11 cellular contexts compared by ENCODE assay signal in the genomic region with DNA sequence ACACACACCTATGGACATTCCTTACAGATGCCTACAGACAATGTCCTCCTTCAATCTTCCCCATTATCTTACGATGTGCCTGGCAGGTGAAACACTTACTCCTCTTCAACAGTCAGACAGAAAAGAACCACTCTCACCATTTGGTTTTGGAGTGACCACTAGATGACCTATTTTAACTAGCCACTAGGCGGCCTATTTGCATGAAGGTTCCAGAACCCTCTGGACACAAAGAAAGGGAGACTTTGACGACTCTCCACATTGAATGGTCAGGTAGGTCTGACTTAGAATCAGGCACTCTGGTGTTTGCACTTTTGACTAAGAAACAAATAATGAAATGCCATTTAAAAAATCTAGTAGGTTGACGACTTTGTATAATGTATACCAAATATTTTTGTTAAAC. TPM values are rescaled to one million over a fixed set of nuclear protein-coding genes. Genes with fewer than 3 reads are reported as not detected.
DNase-seq lines count a peak whose midpoint lies in the region; ATAC-seq, FAIRE-seq and TF ChIP-seq lines count a peak whose summit lies in the region.
"Had no signal": no experiment of that assay in that cellular context is flagged by ENCODE, and none has a peak within 500 bp of the region (broad histone marks: within the 10 kb centered on the region; RNA-seq: fewer than 3 reads in every experiment).

No MANE protein-coding gene starts in this region.

- no peak overlapping the region for H4K8ac ChIP-seq in H1 (ENCODE audit: extremely low read depth, insufficient read depth, low read length)

- WGBS in H1 (ENCODE audit: extremely low coverage in 1 of 2, insufficient coverage in 1 of 2, insufficient read length in 1 of 2, insufficient replicate concordance in 2 of 2, low coverage in 1 of 2, low lambda C conversion rate in 2 of 2, missing lambda C conversion rate in 1 of 2), 2 experiments: 73% methylated on average over 4 of the region's 4 CpGs; no CpG with 5 or more reads in 1 of the 2 experiments

- ATAC-seq in HG02981 (IDR thresholded peaks at IDR 0.05; ENCODE audit: unreplicated experiment): no peak
- ATAC-seq: psoas muscle had no signal

- no peaks in the 10 kb centered on the region for H3K79me2 ChIP-seq in OCI-LY7 (ENCODE audit: insufficient read depth, low read depth, low read length)
- no peaks in the 10 kb centered on the region for H3K79me2 ChIP-seq in H1 (ENCODE audit: control insufficient read depth in 1 of 2, insufficient read depth in 2 of 2, low read length in 2 of 2)
- no peaks in the 10 kb centered on the region for H3K79me2 ChIP-seq in osteoblast (ENCODE audit: insufficient read depth, low read length)

- H3K9me3 ChIP-seq in OCI-LY7 (ENCODE audit: low read length) (no peaks in the 10 kb centered on the region), H1 (ENCODE audit: insufficient read depth in 2 of 2, low read depth in 1 of 2, low read length in 1 of 2) (no peaks in the 10 kb centered on the region), osteoblast (ENCODE audit: low read depth, low read length) (no peaks in the 10 kb centered on the region)
- H3K9me3 ChIP-seq: psoas muscle had no signal

- no peak overlapping the region for H4K91ac ChIP-seq in H1 (replicated peaks; ENCODE audit: insufficient read length, low read length)

- no peak overlapping the region for H3K4ac ChIP-seq in H1 (replicated peaks; ENCODE audit: insufficient read length, low read depth, low read length)

- POLR2A ChIA-PET in OCI-LY7 (lab: Charles Lee): no interaction called here
- POLR2A ChIA-PET in H1 (lab: Charles Lee; ENCODE audit: partially characterized antibody): no interaction called here

- no peak overlapping the region for H2AFZ ChIP-seq in OCI-LY7 (ENCODE audit: low read length)
- H2AFZ ChIP-seq in H1 (ENCODE audit: low read length): no peak overlapping the region
- no peak overlapping the region for H2AFZ ChIP-seq in osteoblast (ENCODE audit: low read length)

- no peaks in the 10 kb centered on the region for H3K36me3 ChIP-seq in OCI-LY7 (ENCODE audit: insufficient read depth, low read length)
- H3K36me3 ChIP-seq in H1 (ENCODE audit: control insufficient read depth in 2 of 4, insufficient read depth in 4 of 4, low read length in 3 of 4): no peaks in the 10 kb centered on the region
- H3K36me3 ChIP-seq in osteoblast (ENCODE audit: insufficient read depth, low read length): no peaks in the 10 kb centered on the region

- BruUV-seq in OCI-LY7 (replicated peaks; lab: Mats Ljungman, UMichigan): no TSS peak

- no peak for FAIRE-seq in H1 (lab: Jason Lieb, UNC)
- FAIRE-seq: G401.6 had no signal

- H3K23ac ChIP-seq in H1 (ENCODE audit: insufficient read length): no peak overlapping the region

- H3K9ac ChIP-seq in H1 (replicated peaks in 1 of 4; ENCODE audit: extremely low read depth in 1 of 4, low read depth in 3 of 4, low read length in 3 of 4): no peak overlapping the region

- TF ChIP-seq CTCF in GM12872 (IDR thresholded peaks at IDR 0.05; ENCODE audit: insufficient read depth, low read depth, low read length) (peak; percentile 23; the same call in 1 of the 3 replicates), OCI-LY7 (conservative IDR thresholded peaks at IDR 0.05; ENCODE audit: low read length) (0 out of 2 replicates have a peak, but pooled peaks have one; percentile 27), H1 (IDR thresholded peaks at IDR 0.05; ENCODE audit: control extremely low read depth in 1 of 3, insufficient read depth in 1 of 3, low read depth in 1 of 3, low read length in 3 of 3) (peak in 2 of 3 experiments; percentile 53 to 60; a peak in 3 of 4 replicates), osteoblast (IDR thresholded peaks at IDR 0.05; ENCODE audit: extremely low read depth, low read depth, low read length) (peak; percentile 64), coronary artery (IDR thresholded peaks at IDR 0.05) (no peak)

- H3K4me2 ChIP-seq in OCI-LY7 (ENCODE audit: low read length) (no peak overlapping the region), H1 (ENCODE audit: insufficient read depth in 1 of 2, low read depth in 2 of 2, low read length in 2 of 2) (no peak overlapping the region), osteoblast (ENCODE audit: insufficient read depth, low read length) (no peak overlapping the region)

- TF ChIP-seq EP300 in H1 (IDR thresholded peaks at IDR 0.05; ENCODE audit: borderline replicate concordance in 1 of 2, low read depth in 2 of 2, low read length in 2 of 2): no peak

- CTCF ChIA-PET in OCI-LY7 (lab: Charles Lee; ENCODE audit: unreplicated experiment) (no interaction called here), H1 (lab: Charles Lee; ENCODE audit: partially characterized antibody) (no interaction called here)

- H4K20me1 ChIP-seq in OCI-LY7 (ENCODE audit: insufficient read depth, low read length) (no peaks in the 10 kb centered on the region), H1 (replicated peaks in 1 of 2; ENCODE audit: control insufficient read depth in 1 of 2, insufficient read depth in 2 of 2, low read length in 2 of 2) (no peaks in the 10 kb centered on the region), osteoblast (ENCODE audit: insufficient read depth, low read length) (no peaks in the 10 kb centered on the region)

- H2BK5ac ChIP-seq in H1 (ENCODE audit: low read depth, low read length): no peak overlapping the region

- H2BK120ac ChIP-seq in H1 (replicated peaks; ENCODE audit: low read depth, low read length): no peak overlapping the region

- H3K14ac ChIP-seq in H1 (ENCODE audit: insufficient read length): no peak overlapping the region

- intact Hi-C loops in OCI-LY7 (cut with micrococcal nuclease; ENCODE audit: unreplicated experiment): no loop called here

- peak; percentile 21 to 47; a peak in 2 of 4 replicates for TF ChIP-seq RAD21 in H1 (IDR thresholded peaks at IDR 0.05 in 1 of 2, conservative IDR thresholded peaks at IDR 0.05 in 1 of 2; ENCODE audit: low read depth in 2 of 2, low read length in 2 of 2)

- H2AK5ac ChIP-seq in H1 (ENCODE audit: low read depth, low read length): no peak overlapping the region

- DNase-seq in OCI-LY7 (ENCODE audit: low spot score) (no peak), H1 (ENCODE audit: low read depth in 1 of 2, low spot score in 2 of 2) (no peak), osteoblast (ENCODE audit: insufficient read length, low spot score, missing footprints) (peak; percentile 90), coronary artery (ENCODE audit: low spot score) (no peak), NCI-H1694 (lab: John Stamatoyannopoulos, UW) (no peak)
- DNase-seq: NCI-H446, psoas muscle had no signal

- no peaks in the 10 kb centered on the region; the same call in 1 of the 2 replicates for H3K23me2 ChIP-seq in H1 (ENCODE audit: low read depth, low read length)

- H3K27me3 ChIP-seq in H1 (replicated peaks in 1 of 4; ENCODE audit: control insufficient read depth in 3 of 4, extremely low read depth in 1 of 4, insufficient read depth in 3 of 4, low read length in 3 of 4) (no peaks in the 10 kb centered on the region), osteoblast (ENCODE audit: insufficient read depth, low read length) (no peaks in the 10 kb centered on the region)

- no peak overlapping the region for H3K56ac ChIP-seq in H1 (replicated peaks; ENCODE audit: insufficient read length, low read depth, low read length)

- H3K4me3 ChIP-seq in OCI-LY7 (ENCODE audit: low read depth, low read length, poor library complexity, severe bottlenecking): no peak overlapping the region
- H3K4me3 ChIP-seq in H1 (ENCODE audit: extremely low read depth in 1 of 4, insufficient read depth in 2 of 4, low read depth in 3 of 4, low read length in 4 of 4): no peak overlapping the region
- no peak overlapping the region for H3K4me3 ChIP-seq in osteoblast (ENCODE audit: insufficient read depth, low read length)
- H3K4me3 ChIP-seq in coronary artery: no peak overlapping the region
- H3K4me3 ChIP-seq: psoas muscle had no signal

- H3K9me2 ChIP-seq in OCI-LY7 (ENCODE audit: insufficient read depth, low read length): no peaks in the 10 kb centered on the region

- H3K27ac ChIP-seq in OCI-LY7 (ENCODE audit: low read depth, low read length, poor library complexity, severe bottlenecking) (no peak overlapping the region), H1 (ENCODE audit: low read depth, low read length) (no peak overlapping the region), osteoblast (ENCODE audit: low read depth, low read length) (no peak overlapping the region), coronary artery (no peak overlapping the region)
- H3K27ac ChIP-seq: psoas muscle had no signal

- no peak overlapping the region for H2BK15ac ChIP-seq in H1 (ENCODE audit: low read length)

- H3K79me1 ChIP-seq in H1 (ENCODE audit: low read depth, low read length): no peaks in the 10 kb centered on the region

- H3K18ac ChIP-seq in H1 (ENCODE audit: extremely low read depth, low read length): no peak overlapping the region

- TF ChIP-seq POLR2A in H1 (IDR thresholded peaks at IDR 0.05; ENCODE audit: control extremely low read depth in 1 of 2, low read depth in 2 of 2, low read length in 2 of 2): no peak

- no peak overlapping the region for H4K5ac ChIP-seq in H1 (ENCODE audit: insufficient read length, low read depth, low read length)

- H2BK12ac ChIP-seq in H1 (ENCODE audit: low read depth, low read length): no peak overlapping the region

- H2BK20ac ChIP-seq in H1 (ENCODE audit: low read length): no peak overlapping the region

- H3K4me1 ChIP-seq in OCI-LY7 (ENCODE audit: insufficient read depth, low read length, poor library complexity, severe bottlenecking) (no peaks in the 10 kb centered on the region), H1 (replicated peaks in 1 of 4; ENCODE audit: control insufficient read depth in 3 of 4, insufficient read depth in 4 of 4, low read length in 3 of 4) (peaks cover 0 to 7% (median 4%) of the 10 kb centered on the region in 4 experiments; a peak in 4 of 7 replicates), osteoblast (ENCODE audit: insufficient read depth, low read length) (peaks cover 4% of the 10 kb centered on the region)
- H3K4me1 ChIP-seq: psoas muscle had no signal

RNA-seq across cellular contexts. Expression of gene PNLDC1, which starts 42.0 kb away (rescaled TPM):
- total RNA-seq in OCI-LY7 (2014; rRNA removed; shearing (Covaris generic)): not detected in 2 replicates
- not detected in 2 replicates for total RNA-seq in OCI-LY7 (2022)
- total RNA-seq in H1 (2021; fragmentation: NEBNext Ultra II Directional; extraction: Animal tissue kit (Norgen Biotek cat#: 25700)): 0.34 and 0.44 TPM in 2 replicates
- 0.09 and 0.15 TPM in 2 replicates for polyA plus RNA-seq in H1 (2011; rRNA removed)
- polyA plus RNA-seq in H1 (2011; cell fraction: cytosol; rRNA removed): 0.17 TPM
- 0.23 TPM for polyA plus RNA-seq in H1 (2011; cell fraction: nucleus; rRNA removed)
- polyA plus RNA-seq in H1 (2012, experiment 1 of 2): 0.16 to 0.25 TPM (median 0.19 TPM) in 3 of 4 replicates, not detected in the other
- polyA plus RNA-seq in H1 (2012, experiment 2 of 2): not detected
- polyA plus RNA-seq in H1 (2013, experiment 1 of 2): 0.10 TPM
- 0.15 TPM for polyA plus RNA-seq in H1 (2013, experiment 2 of 2)
- not detected in 2 replicates for polyA minus RNA-seq in H1 (2011; rRNA and poly(A)+ RNA removed)
- polyA minus RNA-seq in H1 (2011; cell fraction: cytosol; rRNA and poly(A)+ RNA removed): not detected
- not detected for polyA minus RNA-seq in H1 (2011; cell fraction: nucleus; rRNA and poly(A)+ RNA removed)
- total RNA-seq in osteoblast: 0.29 TPM in 1 of 2 replicates, not detected in the other
- total RNA-seq: cerebellum had no signal

RNA-seq across cellular contexts. Expression of gene MAS1, which starts 48.8 kb away (rescaled TPM):
- total RNA-seq in OCI-LY7 (2014; rRNA removed; shearing (Covaris generic)): under 0.01 TPM in 1 of 2 replicates, not detected in the other
- total RNA-seq in OCI-LY7 (2022) (not detected in 2 replicates), osteoblast (under 0.01 TPM in 1 of 2 replicates, not detected in the other)
- not detected in 2 replicates for total RNA-seq in H1 (2021; fragmentation: NEBNext Ultra II Directional; extraction: Animal tissue kit (Norgen Biotek cat#: 25700))
- polyA plus RNA-seq in H1 (2011; rRNA removed): 0.02 TPM in 1 of 2 replicates, not detected in the other
- polyA plus RNA-seq in H1 (2011; cell fraction: cytosol; rRNA removed): not detected
- polyA plus RNA-seq in H1 (2011; cell fraction: nucleus; rRNA removed): not detected
- polyA plus RNA-seq in H1 (2012, experiment 1 of 2): 0.03 TPM in 3 of 4 replicates, not detected in the other
- not detected for polyA plus RNA-seq in H1 (2012, experiment 2 of 2)
- 0.04 TPM for polyA plus RNA-seq in H1 (2013, experiment 1 of 2)
- polyA plus RNA-seq in H1 (2013, experiment 2 of 2): 0.06 TPM
- not detected in 2 replicates for polyA minus RNA-seq in H1 (2011; rRNA and poly(A)+ RNA removed)
- polyA minus RNA-seq in H1 (2011; cell fraction: cytosol; rRNA and poly(A)+ RNA removed): not detected
- not detected for polyA minus RNA-seq in H1 (2011; cell fraction: nucleus; rRNA and poly(A)+ RNA removed)
- total RNA-seq: psoas muscle had no signal
- polyA plus RNA-seq: psoas muscle had no signal

RNA-seq across cellular contexts. Expression of gene MRPL18, which starts 51.8 kb away (rescaled TPM):
- 128 and 147 TPM in 2 replicates for total RNA-seq in OCI-LY7 (2014; rRNA removed; shearing (Covaris generic))
- total RNA-seq in OCI-LY7 (2022): 102 and 117 TPM in 2 replicates
- 79.8 and 83.4 TPM in 2 replicates for total RNA-seq in H1 (2021; fragmentation: NEBNext Ultra II Directional; extraction: Animal tissue kit (Norgen Biotek cat#: 25700))
- 45.0 and 58.7 TPM in 2 replicates for polyA plus RNA-seq in H1 (2011; rRNA removed)
- 84.0 TPM for polyA plus RNA-seq in H1 (2011; cell fraction: cytosol; rRNA removed)
- polyA plus RNA-seq in H1 (2011; cell fraction: nucleus; rRNA removed): 37.1 TPM
- polyA plus RNA-seq in H1 (2012, experiment 1 of 2): 65.6 to 85.6 TPM (median 74.6 TPM) in 4 replicates
- 43.5 TPM for polyA plus RNA-seq in H1 (2012, experiment 2 of 2)
- 68.9 TPM for polyA plus RNA-seq in H1 (2013, experiment 1 of 2)
- 73.2 TPM for polyA plus RNA-seq in H1 (2013, experiment 2 of 2)
- 24.2 and 28.2 TPM in 2 replicates for polyA minus RNA-seq in H1 (2011; rRNA and poly(A)+ RNA removed)
- polyA minus RNA-seq in H1 (2011; cell fraction: cytosol; rRNA and poly(A)+ RNA removed): 13.1 TPM
- polyA minus RNA-seq in H1 (2011; cell fraction: nucleus; rRNA and poly(A)+ RNA removed): 20.7 TPM
- total RNA-seq in osteoblast: 47.8 and 53.9 TPM in 2 replicates

RNA-seq across cellular contexts. Expression of gene TCP1, which starts 52.6 kb away (rescaled TPM):
- 319 and 321 TPM in 2 replicates for total RNA-seq in OCI-LY7 (2014; rRNA removed; shearing (Covaris generic))
- 340 and 386 TPM in 2 replicates for total RNA-seq in OCI-LY7 (2022)
- total RNA-seq in H1 (2021; fragmentation: NEBNext Ultra II Directional; extraction: Animal tissue kit (Norgen Biotek cat#: 25700)): 331 and 348 TPM in 2 replicates
- polyA plus RNA-seq in H1 (2011; rRNA removed): 117 and 138 TPM in 2 replicates
- polyA plus RNA-seq in H1 (2011; cell fraction: cytosol; rRNA removed): 177 TPM
- 243 TPM for polyA plus RNA-seq in H1 (2011; cell fraction: nucleus; rRNA removed)
- polyA plus RNA-seq in H1 (2012, experiment 1 of 2): 298 to 400 TPM (median 371 TPM) in 4 replicates
- polyA plus RNA-seq in H1 (2012, experiment 2 of 2): 55.7 TPM
- 155 TPM for polyA plus RNA-seq in H1 (2013, experiment 1 of 2)
- 149 TPM for polyA plus RNA-seq in H1 (2013, experiment 2 of 2)
- 187 and 237 TPM in 2 replicates for polyA minus RNA-seq in H1 (2011; rRNA and poly(A)+ RNA removed)
- polyA minus RNA-seq in H1 (2011; cell fraction: cytosol; rRNA and poly(A)+ RNA removed): 355 TPM
- polyA minus RNA-seq in H1 (2011; cell fraction: nucleus; rRNA and poly(A)+ RNA removed): 228 TPM
- 170 and 174 TPM in 2 replicates for total RNA-seq in osteoblast
